1 cellular context compared by ENCODE assay signal in genomic region chr2:237485304-237485703, GRCh38.
TF ChIP-seq lines count a peak whose summit lies in the region.

No MANE protein-coding gene starts in this region.

TF ChIP-seq in WTC11, 78 proteins besides CTCF, POLR2A, EP300 and RAD21 (continued from another document):
- TF ChIP-seq PREB (CRISPR knock-in tag; IDR thresholded peaks at IDR 0.05; ENCODE audit: borderline replicate concordance) (no peak), GRHL2 (CRISPR knock-in tag; IDR thresholded peaks at IDR 0.05; ENCODE audit: insufficient replicate concordance, severe bottlenecking) (no peak), NR2C2 (CRISPR knock-in tag; IDR thresholded peaks at IDR 0.05) (no peak)
- TF ChIP-seq, protein P1, sequence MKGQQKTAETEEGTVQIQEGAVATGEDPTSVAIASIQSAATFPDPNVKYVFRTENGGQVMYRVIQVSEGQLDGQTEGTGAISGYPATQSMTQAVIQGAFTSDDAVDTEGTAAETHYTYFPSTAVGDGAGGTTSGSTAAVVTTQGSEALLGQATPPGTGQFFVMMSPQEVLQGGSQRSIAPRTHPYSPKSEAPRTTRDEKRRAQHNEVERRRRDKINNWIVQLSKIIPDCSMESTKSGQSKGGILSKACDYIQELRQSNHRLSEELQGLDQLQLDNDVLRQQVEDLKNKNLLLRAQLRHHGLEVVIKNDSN (CRISPR knock-in tag; IDR thresholded peaks at IDR 0.05): no peak
